19 cellular contexts compared by ENCODE assay signal in the genomic region with DNA sequence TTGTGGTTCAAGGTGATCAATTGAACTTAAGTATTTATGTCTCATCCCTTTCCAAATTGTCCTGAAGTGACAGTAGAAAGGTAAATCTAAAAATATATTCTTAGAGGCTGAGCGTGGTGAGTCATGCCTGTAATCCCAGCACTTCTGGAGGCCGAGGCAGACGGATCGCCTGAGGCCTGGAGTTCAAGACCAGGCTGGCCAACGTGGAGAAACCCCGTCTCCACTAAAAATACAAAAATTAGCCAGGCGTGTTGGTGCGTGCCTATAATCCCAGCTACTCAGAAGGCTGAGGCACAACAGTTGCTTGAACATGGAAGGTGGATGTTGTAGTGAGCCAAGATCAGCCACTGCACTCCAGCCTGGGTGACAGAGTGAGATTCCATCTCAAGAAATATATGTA.
"Had no signal": no experiment of that assay in that cellular context is flagged by ENCODE, and none has a peak within 500 bp of the region (broad histone marks: within the 10 kb centered on the region; RNA-seq: fewer than 3 reads in every experiment).

No MANE protein-coding gene starts in this region.

- H3K36me3 ChIP-seq: Peyer's patch had no signal

- H3K4me2 ChIP-seq: KMS-11 had no signal

- H3K9me3 ChIP-seq: Peyer's patch had no signal

- H3K9ac ChIP-seq: KMS-11 had no signal

- DNase-seq: activated B cell treated with CpG ODN at 0.5 μM for 24 hours; activated CD4-positive, alpha-beta T cell treated with anti-CD3 and anti-CD28 coated beads for 1 hour; activated CD4-positive, alpha-beta T cell treated with anti-CD3 and anti-CD28 coated beads, Interleukin-2, amount 10 ng/mL, durations not matched to agents 24 days and 14 days; activated CD4-positive, alpha-beta T cell treated with anti-CD3 and anti-CD28 coated beads, Interleukin-2, amount 50 U/mL, for 48 hours; activated CD8-positive, alpha-beta memory T cell treated with anti-CD3 and anti-CD28 coated beads for 24 hours; activated gamma-delta T cell; activated naive CD4-positive, alpha-beta T cell treated with anti-CD3 and anti-CD28 coated beads for 36 hours; activated T-cell treated with anti-CD3 and anti-CD28 coated beads, Interleukin-2, amount 50 U/mL, for 4 hours; amygdala; NCI-H1105 treated with DMSO at 0.1 percent for 48 hours; NCI-H1436 treated with DMSO at 0.1 percent for 48 hours; NCI-H187; NCI-H2081; NCI-H510A treated with DMSO at 0.1 percent for 48 hours; Peyer's patch; SIG-M5; T-helper 17 cell; T-helper 9 cell had no signal

- H3K27ac ChIP-seq: KMS-11, Peyer's patch had no signal

- H3K4me1 ChIP-seq: Peyer's patch had no signal

- H3K4me3 ChIP-seq: Peyer's patch had no signal

- H3K27me3 ChIP-seq: Peyer's patch had no signal

- ATAC-seq: activated T-cell treated with anti-CD3 and anti-CD28 coated beads, Interleukin-2, amount 50 U/mL, for 4 hours; T-helper 17 cell had no signal
